Comparison of ENCODE assay signal across 26 cellular contexts in the genomic region with DNA sequence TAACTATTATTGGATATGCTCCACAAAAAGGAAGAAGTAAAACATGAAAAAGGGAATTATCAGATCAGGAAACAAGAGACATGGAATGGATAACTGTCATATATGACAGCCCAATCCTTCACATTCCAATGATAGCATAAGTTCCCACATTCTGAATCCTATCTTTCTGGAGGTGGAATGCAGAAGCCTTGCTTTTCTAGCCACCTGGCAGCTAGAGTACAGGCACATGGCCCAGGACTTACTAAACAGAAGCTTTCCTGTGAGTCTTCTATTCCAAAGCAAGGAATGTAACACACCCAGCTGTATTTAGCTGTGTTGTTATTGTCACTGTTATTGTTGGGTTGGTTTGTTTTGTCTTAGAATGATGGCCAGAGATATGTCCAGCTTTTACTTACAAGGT.
DNase-seq lines count a peak whose midpoint lies in the region; ATAC-seq and TF ChIP-seq lines count a peak whose summit lies in the region.
"Had no signal": no experiment of that assay in that cellular context is flagged by ENCODE, and none has a peak within 500 bp of the region (broad histone marks: within the 10 kb centered on the region; RNA-seq: fewer than 3 reads in every experiment).

No MANE protein-coding gene starts in this region.

- no peak overlapping the region for H3K4me3 Mint-ChIP-seq in WTC11
- H3K4me3 Mint-ChIP-seq: activated CD4-positive, alpha-beta T cell treated with anti-CD3 and anti-CD28 coated beads, Interleukin-2, amount 10 ng/mL, durations not matched to agents 24 days and 14 days; activated naive CD8-positive, alpha-beta T cell; activated T-helper 17 cell treated with anti-CD3 and anti-CD28 coated beads, Interleukin-2, amount 50 U/mL, for 72 hours; brain; CD8-positive, alpha-beta T cell; natural killer cell treated with Interleukin-12 subunit alpha and Interleukin-12 subunit beta and Interleukin-15 and Interleukin-18, amount 100 ng/mL, for 72 hours had no signal

- no peak overlapping the region for H3K27ac ChIP-seq in IMR-90 (ENCODE audit: insufficient read depth, low read length)
- H3K27ac ChIP-seq in trophoblast cell (ENCODE audit: low read depth, low read length), result peak overlapping the region; percentile 21
- H3K27ac ChIP-seq: dorsolateral prefrontal cortex, gastrocnemius medialis, parathyroid adenoma, thoracic aorta had no signal

- H3K9me1 ChIP-seq in IMR-90 (ENCODE audit: insufficient read depth, low read length), result no peaks in the 10 kb centered on the region

- ATAC-seq in IMR-90 (ENCODE audit: low read depth), result no peak
- no peak for ATAC-seq in WTC11
- no peak for ATAC-seq in GM18498 (IDR thresholded peaks at IDR 0.05; ENCODE audit: unreplicated experiment)
- ATAC-seq in GM21381 (IDR thresholded peaks at IDR 0.05; ENCODE audit: unreplicated experiment), result no peak
- ATAC-seq: activated T-helper 17 cell treated with anti-CD3 and anti-CD28 coated beads, Interleukin-2, amount 50 U/mL, for 72 hours; CD8-positive, alpha-beta T cell; natural killer cell treated with Interleukin-12 subunit alpha and Interleukin-12 subunit beta and Interleukin-15 and Interleukin-18, amount 100 ng/mL, for 72 hours had no signal

- H3K36me3 Mint-ChIP-seq in WTC11, result no peaks in the 10 kb centered on the region
- H3K36me3 Mint-ChIP-seq: activated naive CD8-positive, alpha-beta T cell; brain; CD8-positive, alpha-beta T cell; natural killer cell treated with Interleukin-12 subunit alpha and Interleukin-12 subunit beta and Interleukin-15 and Interleukin-18, amount 100 ng/mL, for 72 hours had no signal

- CTCF ChIA-PET in IMR-90 (lab: Yijun Ruan, JAX) (no interaction called here), WTC11 (lab: Charles Lee) (no interaction called here)

- H3K4ac ChIP-seq in IMR-90 (ENCODE audit: low read depth, low read length), result no peak overlapping the region
- no peak overlapping the region for H3K4ac ChIP-seq in trophoblast cell (ENCODE audit: low read depth, low read length)

- H2BK15ac ChIP-seq in IMR-90 (ENCODE audit: low read depth, low read length), result no peak overlapping the region

- H2BK5ac ChIP-seq in IMR-90 (ENCODE audit: low read depth, low read length, poor library complexity, severe bottlenecking) (no peak overlapping the region), trophoblast cell (ENCODE audit: low read depth, low read length, poor library complexity) (no peak overlapping the region)

- H2AK9ac ChIP-seq in IMR-90 (replicated peaks; ENCODE audit: low read depth, low read length, poor library complexity), result no peak overlapping the region

- peak overlapping the region; percentile 24 for H2AFZ ChIP-seq in IMR-90 (replicated peaks; ENCODE audit: low read length, poor library complexity)
- no peak overlapping the region for H2AFZ ChIP-seq in trophoblast cell (ENCODE audit: insufficient read depth, low read length, poor library complexity)
- H2AFZ ChIP-seq: parathyroid adenoma had no signal

- no peaks in the 10 kb centered on the region for H3K27me3 Mint-ChIP-seq in WTC11 (ENCODE audit: low read depth)
- H3K27me3 Mint-ChIP-seq: activated CD4-positive, alpha-beta T cell treated with anti-CD3 and anti-CD28 coated beads, Interleukin-2, amount 10 ng/mL, durations not matched to agents 24 days and 14 days; activated naive CD8-positive, alpha-beta T cell; activated T-helper 17 cell treated with anti-CD3 and anti-CD28 coated beads, Interleukin-2, amount 50 U/mL, for 72 hours had no signal

- H3K4me1 ChIP-seq in IMR-90 (ENCODE audit: control insufficient read depth, insufficient read depth, low read length) (peaks cover 3% of the 10 kb centered on the region; the same call in 1 of the 2 replicates), trophoblast cell (ENCODE audit: control insufficient read depth in 1 of 2, insufficient read depth in 2 of 2, low read length in 2 of 2) (no peaks in the 10 kb centered on the region)
- H3K4me1 ChIP-seq: parathyroid adenoma had no signal

- no peaks in the 10 kb centered on the region for H3K9me3 Mint-ChIP-seq in WTC11
- H3K9me3 Mint-ChIP-seq: activated CD4-positive, alpha-beta T cell treated with anti-CD3 and anti-CD28 coated beads, Interleukin-2, amount 10 ng/mL, durations not matched to agents 24 days and 14 days; activated T-helper 17 cell treated with anti-CD3 and anti-CD28 coated beads, Interleukin-2, amount 50 U/mL, for 72 hours; natural killer cell treated with Interleukin-12 subunit alpha and Interleukin-12 subunit beta and Interleukin-15 and Interleukin-18, amount 100 ng/mL, for 72 hours had no signal

- no peak overlapping the region for H2BK120ac ChIP-seq in IMR-90 (ENCODE audit: low read depth, low read length)
- H2BK120ac ChIP-seq in trophoblast cell (ENCODE audit: insufficient read depth, low read length, poor library complexity), result no peak overlapping the region

- H4K5ac ChIP-seq in IMR-90 (ENCODE audit: low read depth, low read length), result no peak overlapping the region

- H3K4me3 ChIP-seq in IMR-90 (ENCODE audit: insufficient read depth, low read depth, low read length) (no peak overlapping the region), fibroblast of pulmonary artery (replicated peaks; ENCODE audit: low read depth, low read length) (no peak overlapping the region), trophoblast cell (ENCODE audit: low read depth, low read length) (no peak overlapping the region)
- H3K4me3 ChIP-seq: dorsolateral prefrontal cortex, gastrocnemius medialis, thoracic aorta had no signal

- no peak overlapping the region for H3K18ac ChIP-seq in IMR-90 (ENCODE audit: low read depth, low read length)
- no peak overlapping the region for H3K18ac ChIP-seq in trophoblast cell (ENCODE audit: low read length)

- H3K23ac ChIP-seq in IMR-90 (ENCODE audit: low read depth, low read length) (no peak overlapping the region), trophoblast cell (ENCODE audit: low read length) (no peak overlapping the region)

- no peak overlapping the region for H3K56ac ChIP-seq in IMR-90 (ENCODE audit: extremely low read depth, insufficient read depth, low read length)

- no peak overlapping the region for H4K12ac ChIP-seq in trophoblast cell (ENCODE audit: low read depth, low read length)

- intact Hi-C loops in IMR-90 (cut with micrococcal nuclease), result no loop called here

- dilution Hi-C loops in IMR-90 (cut with HindIII; ENCODE audit: low sequenced_read_pairs, unreplicated experiment), result no loop called here

- no peak overlapping the region for H4K91ac ChIP-seq in IMR-90 (ENCODE audit: insufficient read depth, low read depth, low read length)
- H4K91ac ChIP-seq in trophoblast cell (ENCODE audit: low read depth, low read length), result no peak overlapping the region

- H3K9me3 ChIP-seq in IMR-90 (ENCODE audit: control insufficient read depth, insufficient read depth, low read length) (no peaks in the 10 kb centered on the region), trophoblast cell (ENCODE audit: insufficient read depth, low read depth, low read length) (no peaks in the 10 kb centered on the region)
- H3K9me3 ChIP-seq: gastrocnemius medialis, thoracic aorta had no signal

- no peak overlapping the region for H3K9ac ChIP-seq in IMR-90 (ENCODE audit: low read depth, low read length)
- H3K9ac ChIP-seq in trophoblast cell (ENCODE audit: low read length), result no peak overlapping the region
- H3K9ac ChIP-seq: parathyroid adenoma had no signal

- in situ Hi-C loops in IMR-90 (cut with MboI; ENCODE audit: low sequenced_read_pairs), result no loop called here

- POLR2A ChIA-PET in IMR-90 (lab: Charles Lee; ENCODE audit: unreplicated experiment) (no interaction called here), WTC11 (lab: Charles Lee) (no interaction called here)

- TF ChIP-seq CTCF in IMR-90 (conservative IDR thresholded peaks at IDR 0.05; ENCODE audit: low read depth, low read length) (no peak), WTC11 (IDR thresholded peaks at IDR 0.05) (no peak), fibroblast of pulmonary artery (IDR thresholded peaks at IDR 0.05; ENCODE audit: low read length, missing control alignments) (no peak)

- H2BK20ac ChIP-seq in IMR-90 (ENCODE audit: low read depth, low read length), result no peak overlapping the region

- no peak for TF ChIP-seq POLR2A in IMR-90 (IDR thresholded peaks at IDR 0.05; ENCODE audit: low read depth, low read length)

- no peaks in the 10 kb centered on the region for H3K79me1 ChIP-seq in IMR-90 (ENCODE audit: low read depth in 1 of 2, low read length in 2 of 2)
- peaks cover 2% of the 10 kb centered on the region for H3K79me1 ChIP-seq in trophoblast cell (ENCODE audit: low read length)

- H3K79me2 ChIP-seq in trophoblast cell (ENCODE audit: control insufficient read depth, insufficient read depth, low read length, poor library complexity), result no peaks in the 10 kb centered on the region
- H3K79me2 ChIP-seq: parathyroid adenoma had no signal

- no peaks in the 10 kb centered on the region for H4K20me1 ChIP-seq in IMR-90 (ENCODE audit: insufficient read depth, low read length)

- DNase-seq in IMR-90 (peak; percentile 4), WTC11 (ENCODE audit: low spot score) (no peak), fibroblast of pulmonary artery (ENCODE audit: low read depth) (peak; percentile 39), trophoblast cell (peak; percentile 75 to 94), T-helper 9 cell (no peak)
- DNase-seq: activated CD4-positive, alpha-beta T cell treated with anti-CD3 and anti-CD28 coated beads, Interleukin-2, amount 10 ng/mL, durations not matched to agents 24 days and 14 days; CD8-positive, alpha-beta T cell; DMS79; dorsolateral prefrontal cortex; erythroblast; gastrocnemius medialis; HCEC 1CT; mesenchymal stem cell; NCI-H1417; NCI-H524; stimulated activated CD4-positive, alpha-beta T cell treated with anti-CD3 and anti-CD28 coated beads, Interleukin-2, amount 100 ng/mL, for 24 hours; stimulated activated naive CD4-positive, alpha-beta T cell; T-helper 1 cell had no signal

- no peak overlapping the region for H3K4me2 ChIP-seq in IMR-90 (ENCODE audit: low read depth, low read length)
- no peak overlapping the region for H3K4me2 ChIP-seq in trophoblast cell (ENCODE audit: low read length)

- H2AK5ac ChIP-seq in IMR-90 (ENCODE audit: low read depth, low read length) (no peak overlapping the region), trophoblast cell (ENCODE audit: low read length) (no peak overlapping the region)

- no peak for TF ChIP-seq RAD21 in IMR-90 (IDR thresholded peaks at IDR 0.05; ENCODE audit: low read length)

- H3K14ac ChIP-seq in IMR-90 (replicated peaks; ENCODE audit: low read depth, low read length) (no peak overlapping the region), trophoblast cell (ENCODE audit: low read length) (no peak overlapping the region)

- H4K8ac ChIP-seq in IMR-90 (ENCODE audit: low read depth in 2 of 2, low read length in 2 of 2) (no peak overlapping the region), trophoblast cell (ENCODE audit: low read depth, low read length) (no peak overlapping the region)

- no TSS peak for BruUV-seq in IMR-90 (replicated peaks; lab: Mats Ljungman, UMichigan)

- peak overlapping the region; percentile 30; the same call in 1 of the 2 replicates for H3K27ac Mint-ChIP-seq in WTC11
- H3K27ac Mint-ChIP-seq: activated CD4-positive, alpha-beta T cell treated with anti-CD3 and anti-CD28 coated beads, Interleukin-2, amount 10 ng/mL, durations not matched to agents 24 days and 14 days; activated naive CD8-positive, alpha-beta T cell; activated T-helper 17 cell treated with anti-CD3 and anti-CD28 coated beads, Interleukin-2, amount 50 U/mL, for 72 hours; brain; CD8-positive, alpha-beta T cell; natural killer cell treated with Interleukin-12 subunit alpha and Interleukin-12 subunit beta and Interleukin-15 and Interleukin-18, amount 100 ng/mL, for 72 hours had no signal

- H2BK12ac ChIP-seq in trophoblast cell (ENCODE audit: low read length), result no peak overlapping the region

- no peaks in the 10 kb centered on the region for H3K27me3 ChIP-seq in IMR-90 (ENCODE audit: control insufficient read depth, insufficient read depth, low read length)
- no peaks in the 10 kb centered on the region for H3K27me3 ChIP-seq in trophoblast cell (ENCODE audit: insufficient read depth, low read length)
- H3K27me3 ChIP-seq: dorsolateral prefrontal cortex, gastrocnemius medialis had no signal

- H3K36me3 ChIP-seq in IMR-90 (ENCODE audit: control insufficient read depth, insufficient read depth, low read length) (no peaks in the 10 kb centered on the region), trophoblast cell (ENCODE audit: control insufficient read depth in 1 of 2, insufficient read depth in 2 of 2, low read length in 2 of 2) (no peaks in the 10 kb centered on the region)
- H3K36me3 ChIP-seq: gastrocnemius medialis, thoracic aorta had no signal

- H3K4me1 Mint-ChIP-seq in WTC11, result peaks cover 20% of the 10 kb centered on the region
- H3K4me1 Mint-ChIP-seq: activated CD4-positive, alpha-beta T cell treated with anti-CD3 and anti-CD28 coated beads, Interleukin-2, amount 10 ng/mL, durations not matched to agents 24 days and 14 days; activated T-helper 17 cell treated with anti-CD3 and anti-CD28 coated beads, Interleukin-2, amount 50 U/mL, for 72 hours had no signal

Comparison
In these comparisons a context has a peak if more than half of its experiments do, and no peak if none do; other contexts are left out.
1. DNase-seq: peak in IMR-90 (single experiment), fibroblast of pulmonary artery (single experiment) and trophoblast cell (2 of 2); none in WTC11 (single experiment) and T-helper 9 cell (single experiment).